ENCODE assay signal across 11 cellular contexts in genomic region chr2:27955762-27956161, GRCh38.
A peak's percentile ranks its signal among the peaks of the same experiment; 100 is the strongest.
DNase-seq lines count a peak whose midpoint lies in the region; ATAC-seq and TF ChIP-seq lines count a peak whose summit lies in the region.
"Had no signal": no experiment of that assay in that cellular context is flagged by ENCODE, and none has a peak within 500 bp of the region (broad histone marks: within the 10 kb centered on the region; RNA-seq: fewer than 3 reads in every experiment).

No MANE protein-coding gene starts in this region.

- H3K27ac Mint-ChIP-seq in H9, result no peak overlapping the region

- no peak overlapping the region for H2BK12ac ChIP-seq in H9 (ENCODE audit: insufficient read length, low read depth, low read length)

- ATAC-seq in RWPE2 (ENCODE audit: low read depth) (no peak), GM21723 (IDR thresholded peaks at IDR 0.05; ENCODE audit: unreplicated experiment) (no peak)

- no peaks in the 10 kb centered on the region for H3K23me2 ChIP-seq in H9 (ENCODE audit: insufficient read length, low read depth, low read length, poor library complexity, severe bottlenecking)

- H4K8ac ChIP-seq in H9 (replicated peaks; ENCODE audit: insufficient read length, low read depth, low read length), result no peak overlapping the region

- no peak overlapping the region for H3K56ac ChIP-seq in H9 (ENCODE audit: insufficient read length, low read depth, low read length)

- H3K9me3 ChIP-seq in GM23248 (ENCODE audit: low read depth), result no peaks in the 10 kb centered on the region
- H3K9me3 ChIP-seq in RWPE2 (ENCODE audit: severe bottlenecking), result peaks cover 5% of the 10 kb centered on the region
- H3K9me3 ChIP-seq in skeletal muscle satellite cell (replicated peaks; ENCODE audit: low read length), result no peaks in the 10 kb centered on the region
- H3K9me3 ChIP-seq in H9 (ENCODE audit: control insufficient read depth, low read depth, low read length), result no peaks in the 10 kb centered on the region

- H3K4me3 Mint-ChIP-seq in H9, result no peak overlapping the region

- no peak overlapping the region for H2BK15ac ChIP-seq in H9 (ENCODE audit: low read depth, low read length)

- H2AK5ac ChIP-seq in H9 (ENCODE audit: insufficient read length, low read length), result no peak overlapping the region

- no peaks in the 10 kb centered on the region for H3K79me1 ChIP-seq in H9 (ENCODE audit: insufficient read depth, low read depth, low read length, poor library complexity, severe bottlenecking)

- no peaks in the 10 kb centered on the region for H3K27me3 Mint-ChIP-seq in H9 (ENCODE audit: low read depth)
- H3K27me3 Mint-ChIP-seq: naive thymus-derived CD4-positive, alpha-beta T cell had no signal

- H3K4me3 ChIP-seq in GM23248, result peak overlapping the region; percentile 18
- H3K4me3 ChIP-seq in RWPE2 (ENCODE audit: severe bottlenecking), result no peak overlapping the region
- H3K4me3 ChIP-seq in epithelial cell of esophagus (ENCODE audit: low read length), result no peak overlapping the region
- H3K4me3 ChIP-seq in skeletal muscle satellite cell (ENCODE audit: low read length), result peak overlapping the region; percentile 20

- 38 to 39% methylated on average over 3 of the region's 3 CpGs for WGBS in GM23248 (ENCODE audit: low coverage in 1 of 2, low lambda C conversion rate in 2 of 2, missing lambda C conversion rate in 2 of 2), 2 experiments
- WGBS in H9 (ENCODE audit: extremely low coverage, insufficient read length, low lambda C conversion rate), result no CpG with 5 or more reads among the region's 3 CpGs

- TF ChIP-seq CTCF in RWPE2 (IDR thresholded peaks at IDR 0.05; ENCODE audit: poor library complexity, severe bottlenecking), result no peak
- TF ChIP-seq CTCF in epithelial cell of esophagus (IDR thresholded peaks at IDR 0.05; ENCODE audit: insufficient read depth, low read depth, low read length, missing control alignments), result no peak
- TF ChIP-seq CTCF in H9 (conservative IDR thresholded peaks at IDR 0.05), result no peak

- H3K9ac ChIP-seq in GM23248 (peak overlapping the region; percentile 23), skeletal muscle satellite cell (ENCODE audit: low read depth, low read length) (peak overlapping the region; percentile 67), H9 (ENCODE audit: extremely low read depth, insufficient read length, low read length) (no peak overlapping the region)

- no peaks in the 10 kb centered on the region; the same call in 1 of the 2 replicates for H3K9me2 ChIP-seq in GM23248 (ENCODE audit: insufficient read depth)

- H3K4me1 Mint-ChIP-seq in H9, result peaks cover 0 to 3% of the 10 kb centered on the region in 2 experiments; a peak in 1 of 4 replicates

- no peak overlapping the region for H2BK20ac ChIP-seq in H9 (ENCODE audit: low read depth, low read length, poor library complexity, severe bottlenecking)

- no peak overlapping the region for H4K91ac ChIP-seq in H9 (ENCODE audit: insufficient read length, low read depth, low read length)

- H3K27me3 ChIP-seq in GM23248 (replicated peaks; ENCODE audit: insufficient read depth) (no peaks in the 10 kb centered on the region), RWPE2 (ENCODE audit: insufficient read depth, poor library complexity, severe bottlenecking) (no peaks in the 10 kb centered on the region), skeletal muscle satellite cell (ENCODE audit: control insufficient read depth, insufficient read depth, low read length) (no peaks in the 10 kb centered on the region), H9 (ENCODE audit: insufficient read depth, low read length) (no peaks in the 10 kb centered on the region)

- peaks cover 67% of the 10 kb centered on the region for H3F3A ChIP-seq in GM23248 (ENCODE audit: insufficient read depth)

- H3K4me1 ChIP-seq in GM23248 (ENCODE audit: insufficient read depth) (peaks cover 71% of the 10 kb centered on the region), RWPE2 (ENCODE audit: insufficient read depth, poor library complexity, severe bottlenecking) (peaks cover 67% of the 10 kb centered on the region), skeletal muscle satellite cell (ENCODE audit: control insufficient read depth, insufficient read depth, low read length) (peaks cover 68% of the 10 kb centered on the region), H9 (ENCODE audit: insufficient read depth, low read length) (peaks cover 3% of the 10 kb centered on the region; the same call in 1 of the 2 replicates)

- DNase-seq in GM23248 (peak; percentile 43), RWPE2 (ENCODE audit: low spot score) (no peak), epithelial cell of esophagus (ENCODE audit: low read depth) (peak; percentile 46), RKO (ENCODE audit: low spot score) (no peak), AG08396 (ENCODE audit: low spot score) (no peak), H9 (no peak)
- DNase-seq: amniotic stem cell, NCI-H526 had no signal

- no peak overlapping the region for H3K23ac ChIP-seq in H9 (ENCODE audit: insufficient read length, low read depth, low read length)

- H3K18ac ChIP-seq in H9 (ENCODE audit: insufficient read length, low read depth, low read length), result no peak overlapping the region

- H3K14ac ChIP-seq in H9 (ENCODE audit: insufficient read depth, low read length), result no peak overlapping the region

- no peak overlapping the region for H2BK5ac ChIP-seq in H9 (ENCODE audit: insufficient read length, low read length)

- H2BK120ac ChIP-seq in H9 (ENCODE audit: low read depth, low read length, poor library complexity, severe bottlenecking), result no peak overlapping the region

- peaks cover 0 to 14% (median 0%) of the 10 kb centered on the region in 3 experiments; a peak in 2 of 7 replicates for H3K36me3 Mint-ChIP-seq in H9 (ENCODE audit: insufficient read depth in 1 of 3, low read depth in 3 of 3)

- peak overlapping the region; percentile 66 for H3K4me2 ChIP-seq in GM23248 (ENCODE audit: unreplicated experiment)
- H3K4me2 ChIP-seq in skeletal muscle satellite cell (ENCODE audit: low read length), result peak overlapping the region; percentile 55
- H3K4me2 ChIP-seq in H9 (ENCODE audit: insufficient read depth, insufficient read length, low read length), result no peak overlapping the region

- no peak overlapping the region for H4K5ac ChIP-seq in H9 (ENCODE audit: insufficient read length, low read depth, low read length)

- in situ Hi-C loops in GM23248 (cut with MboI), result no loop called here

- H2AFZ ChIP-seq in GM23248 (no peak overlapping the region), H9 (ENCODE audit: low read length) (no peak overlapping the region)

- peaks cover 33% of the 10 kb centered on the region for H3K79me2 ChIP-seq in GM23248 (ENCODE audit: insufficient read depth)
- H3K79me2 ChIP-seq in H9 (ENCODE audit: insufficient read depth, low read length), result no peaks in the 10 kb centered on the region

- H3K27ac ChIP-seq in GM23248, result peak overlapping the region; percentile 74
- peak overlapping the region; percentile 99 for H3K27ac ChIP-seq in RWPE2 (ENCODE audit: poor library complexity, severe bottlenecking)
- no peak overlapping the region for H3K27ac ChIP-seq in H9 (ENCODE audit: insufficient read length, low read depth, low read length)

- no peaks in the 10 kb centered on the region for H4K20me1 ChIP-seq in GM23248 (ENCODE audit: insufficient read depth)
- H4K20me1 ChIP-seq in H9 (ENCODE audit: control insufficient read depth, insufficient read depth, insufficient read length), result no peaks in the 10 kb centered on the region

- no peak overlapping the region for H3T11ph ChIP-seq in H9 (ENCODE audit: low read length)

- peaks cover 5 to 8% of the 10 kb centered on the region in 2 experiments; a peak in 2 of 5 replicates for H3K9me3 Mint-ChIP-seq in H9

- H3K4ac ChIP-seq in H9 (ENCODE audit: low read depth, low read length), result no peak overlapping the region

- H3K36me3 ChIP-seq in GM23248 (ENCODE audit: low read depth) (no peaks in the 10 kb centered on the region), RWPE2 (ENCODE audit: low read depth) (no peaks in the 10 kb centered on the region), skeletal muscle satellite cell (ENCODE audit: insufficient read depth, low read length) (no peaks in the 10 kb centered on the region)

Comparison
In these comparisons a context has a peak if more than half of its experiments do, and no peak if none do; other contexts are left out.
1. DNase-seq: peak in GM23248 (single experiment) and epithelial cell of esophagus (single experiment); none in RWPE2 (single experiment), RKO (single experiment), AG08396 (single experiment) and H9 (single experiment).
2. H3K4me3 ChIP-seq: peak in GM23248 (single experiment) and skeletal muscle satellite cell (single experiment); none in RWPE2 (single experiment) and epithelial cell of esophagus (single experiment).